Comparison of ENCODE assay signal across 8 cellular contexts in genomic region chr2:232440220-232441018, GRCh38. TPM values are rescaled to one million over a fixed set of nuclear protein-coding genes. Genes with fewer than 3 reads are reported as not detected.
DNase-seq lines count a peak whose midpoint lies in the region; ATAC-seq, FAIRE-seq and TF ChIP-seq lines count a peak whose summit lies in the region.
"Not testable (repeated sequence)": the region's sequence is repeated elsewhere in the genome, so short reads cannot be mapped to it uniquely, and the experiment has no call there.

No MANE protein-coding gene starts in this region.

- not testable (repeated sequence) for H3K9me3 ChIP-seq in HepG2 (ENCODE audit: low read length)

- POLR2A ChIA-PET in BJ (lab: Charles Lee) = interaction anchor here (0.6 kb wide), 1 partner anchor 811 kb away, joined by 3 read pairs; the partner anchor contains the start of gene ATG16L1
- POLR2A ChIA-PET in HepG2 (lab: Yijun Ruan, JAX) = not testable (repeated sequence)

- H3K79me2 ChIP-seq in HepG2 (ENCODE audit: insufficient read depth, low read length) = not testable (repeated sequence)

- H3K4me3 ChIP-seq in BJ (ENCODE audit: low read depth, low read length); choroid plexus epithelial cell (ENCODE audit: low read depth, low read length); HepG2 (replicated peaks in 1 of 3; ENCODE audit: insufficient read depth in 1 of 3, low read depth in 2 of 3, low read length in 3 of 3): not testable (repeated sequence)

- in situ Hi-C loops in HepG2 (cut with HindIII; ENCODE audit: extremely low pct_ligation_motif_present, low pct_unique_long_range_greater_than_20kb) = loop anchor here (5.0 kb wide), 1 partner anchor 533 kb away; no protein-coding TSS in a partner anchor

- peak overlapping the region; percentile 32; the same call in 1 of the 2 replicates for H3K4me2 ChIP-seq in HepG2 (ENCODE audit: low read depth, low read length)

- not testable (repeated sequence) for H3K36me3 ChIP-seq in BJ (ENCODE audit: control insufficient read depth, insufficient read depth, low read length); HepG2 (replicated peaks in 1 of 2; ENCODE audit: control insufficient read depth in 1 of 2, insufficient read depth in 2 of 2, low read length in 2 of 2)

- TF ChIP-seq POLR2A in HepG2 (IDR thresholded peaks at IDR 0.05; ENCODE audit: insufficient read depth in 1 of 2, low read depth in 2 of 2, low read length in 2 of 2) = not testable (repeated sequence)

- ATAC-seq in GM19324 (IDR thresholded peaks at IDR 0.05; ENCODE audit: low FRiP score, unreplicated experiment) = peak; percentile 53
- peak; percentile 68 for ATAC-seq in HG03460 (IDR thresholded peaks at IDR 0.05; ENCODE audit: unreplicated experiment)
- ATAC-seq in HepG2 = peak; percentile 71

- not testable (repeated sequence) for DNase-seq in BJ (ENCODE audit: low read depth)
- DNase-seq in NCI-H748 treated with DMSO at 0.1 percent for 48 hours (lab: John Stamatoyannopoulos, UW) = peak; percentile 32
- peak; percentile 86 for DNase-seq in activated CD4-positive, alpha-beta T cell treated with anti-CD3 and anti-CD28 coated beads, Interleukin-2, amount 50 U/mL, for 1 hour
- peak; percentile 73 for DNase-seq in choroid plexus epithelial cell (ENCODE audit: low read depth)
- peak; percentile 64 for DNase-seq in HepG2 (ENCODE audit: low spot score)
- peak; percentile 89 for DNase-seq in stimulated activated CD4-positive, alpha-beta T cell treated with anti-CD3 and anti-CD28 coated beads, Interleukin-4, amount 100 ng/mL, for 24 hours

- CTCF ChIA-PET in BJ (lab: Yijun Ruan, JAX) (interaction anchor here (0.9 to 3.9 kb wide), 23 partner anchors 16 to 589 kb away, joined by 3 to 35 read pairs (median 6); no protein-coding TSS in a partner anchor), HepG2 (lab: Yijun Ruan, JAX; ENCODE audit: low intra/inter-chr PET ratio, low total read pairs) (interaction anchor here (0.5 to 2.4 kb wide), 6 partner anchors 23 to 588 kb away, joined by 3 to 11 read pairs (median 4); no protein-coding TSS in a partner anchor)

- TF ChIP-seq EP300 in HepG2 (IDR thresholded peaks at IDR 0.05; ENCODE audit: low read depth in 2 of 2, low read length in 2 of 2); HepG2 (CRISPR knock-in tag; IDR thresholded peaks at IDR 0.05; ENCODE audit: borderline replicate concordance): not testable (repeated sequence)

- not testable (repeated sequence) for H4K20me1 ChIP-seq in HepG2 (ENCODE audit: insufficient read depth, low read length)

- TF ChIP-seq CTCF in BJ (IDR thresholded peaks at IDR 0.05; ENCODE audit: insufficient read depth, low read depth, low read length) = peak; percentile 88
- TF ChIP-seq CTCF in choroid plexus epithelial cell (conservative IDR thresholded peaks at IDR 0.05; ENCODE audit: low read depth, low read length) = peak; percentile 85
- peak; percentile 96 for TF ChIP-seq CTCF in HepG2 (CRISPR knock-in tag; IDR thresholded peaks at IDR 0.05)

- H3K27ac ChIP-seq in HepG2 (ENCODE audit: extremely low read length, insufficient read depth, low read length) = not testable (repeated sequence)

- peak; percentile 83 for FAIRE-seq in HepG2 (lab: Jason Lieb, UNC)

- peaks cover 15% of the 10 kb centered on the region for H3K4me1 ChIP-seq in HepG2 (ENCODE audit: insufficient read depth, low read length)

- intact Hi-C loops in HepG2 (cut with micrococcal nuclease; ENCODE audit: unreplicated experiment) = loop anchor here (1.0 to 2.0 kb wide), 2 partner anchors 534 to 588 kb away; no protein-coding TSS in a partner anchor

- H3K27me3 ChIP-seq in BJ (ENCODE audit: control insufficient read depth, insufficient read depth, low read length) = not testable (repeated sequence)
- H3K27me3 ChIP-seq in HepG2 (ENCODE audit: control insufficient read depth in 1 of 2, insufficient read depth in 2 of 2, low read length in 2 of 2) = peaks cover 16 to 31% of the 10 kb centered on the region in 2 experiments; a peak in 4 of 5 replicates

- peak; percentile 93 for TF ChIP-seq RAD21 in HepG2 (CRISPR knock-in tag; IDR thresholded peaks at IDR 0.05)

- H2AFZ ChIP-seq in HepG2 (ENCODE audit: low read length) = not testable (repeated sequence)

- BruUV-seq in HepG2 (replicated peaks; lab: Mats Ljungman, UMichigan) = not testable (repeated sequence)

- H3K9ac ChIP-seq in HepG2 (ENCODE audit: insufficient read depth, low read depth, low read length) = not testable (repeated sequence)

- 13% methylated on average over 7 of the region's 16 CpGs for WGBS in HepG2 (ENCODE audit: low lambda C conversion rate)

RNA-seq across cellular contexts. Expression of gene ALPI, which starts 15.5 kb away (rescaled TPM):
- not detected in 2 replicates for polyA plus RNA-seq in BJ (2011; rRNA removed)
- not detected in 2 replicates for polyA minus RNA-seq in BJ (2011; rRNA and poly(A)+ RNA removed)
- not detected in 2 replicates for total RNA-seq in HepG2 (2016; rRNA removed; fragmentation: Illumina TruSeq; extraction: Trizol)
- not detected in 2 replicates for total RNA-seq in HepG2 (2016; cell fraction: cytosol; rRNA removed; fragmentation: Illumina TruSeq; extraction: Trizol; ENCODE audit: low read depth)
- not detected in 2 replicates for total RNA-seq in HepG2 (2016; cell fraction: insoluble cytoplasmic fraction; rRNA removed; fragmentation: Illumina TruSeq; extraction: Trizol)
- total RNA-seq in HepG2 (2016; cell fraction: membrane; rRNA removed; fragmentation: Illumina TruSeq; extraction: Trizol) = not detected in 2 replicates
- total RNA-seq in HepG2 (2016; cell fraction: nucleus; rRNA removed; fragmentation: Illumina TruSeq; extraction: Trizol) = not detected in 2 replicates
- polyA plus RNA-seq in HepG2 (2011; rRNA removed) = 0.03 TPM in 1 of 2 replicates, not detected in the other
- polyA plus RNA-seq in HepG2 (2011; cell fraction: cytosol; rRNA removed) = 0.03 and 0.05 TPM in 2 replicates
- 0.07 TPM in 1 of 2 replicates, not detected in the other for polyA plus RNA-seq in HepG2 (2011; cell fraction: nucleus; rRNA removed)
- polyA plus RNA-seq in HepG2 (2012) = not detected in 2 replicates
- not detected in 2 replicates for polyA plus RNA-seq in HepG2 (2016; cell fraction: cytosol; fragmentation: Illumina TruSeq; extraction: Trizol; ENCODE audit: low read depth)
- polyA plus RNA-seq in HepG2 (2016; cell fraction: insoluble cytoplasmic fraction; fragmentation: Illumina TruSeq; extraction: Trizol; ENCODE audit: low read depth) = not detected in 2 replicates
- polyA plus RNA-seq in HepG2 (2016; cell fraction: membrane; fragmentation: Illumina TruSeq; extraction: Trizol; ENCODE audit: low read depth) = not detected in 2 replicates
- polyA plus RNA-seq in HepG2 (2016; cell fraction: nucleus; fragmentation: Illumina TruSeq; extraction: Trizol; ENCODE audit: insufficient read depth, low read depth) = not detected in 2 replicates
- polyA minus RNA-seq in HepG2 (2011; rRNA and poly(A)+ RNA removed; ENCODE audit: low replicate concordance) = 0.42 TPM in 1 of 2 replicates, not detected in the other
- not detected in 2 replicates for polyA minus RNA-seq in HepG2 (2011; cell fraction: cytosol; rRNA and poly(A)+ RNA removed)
- polyA minus RNA-seq in HepG2 (2011; cell fraction: nucleus; rRNA and poly(A)+ RNA removed) = not detected in 2 replicates

RNA-seq across cellular contexts. Expression of gene ALPG, which starts 33.8 kb away (rescaled TPM):
- polyA plus RNA-seq in BJ (2011; rRNA removed) (not detected in 2 replicates), HepG2 (2011; rRNA removed) (not detected in 2 replicates)
- not detected in 2 replicates for polyA minus RNA-seq in BJ (2011; rRNA and poly(A)+ RNA removed)
- not detected in 2 replicates for total RNA-seq in HepG2 (2016; rRNA removed; fragmentation: Illumina TruSeq; extraction: Trizol)
- total RNA-seq in HepG2 (2016; cell fraction: cytosol; rRNA removed; fragmentation: Illumina TruSeq; extraction: Trizol; ENCODE audit: low read depth) = not detected in 2 replicates
- not detected in 2 replicates for total RNA-seq in HepG2 (2016; cell fraction: insoluble cytoplasmic fraction; rRNA removed; fragmentation: Illumina TruSeq; extraction: Trizol)
- total RNA-seq in HepG2 (2016; cell fraction: membrane; rRNA removed; fragmentation: Illumina TruSeq; extraction: Trizol) = not detected in 2 replicates
- total RNA-seq in HepG2 (2016; cell fraction: nucleus; rRNA removed; fragmentation: Illumina TruSeq; extraction: Trizol) = not detected in 2 replicates
- polyA plus RNA-seq in HepG2 (2011; cell fraction: cytosol; rRNA removed) = not detected in 2 replicates
- polyA plus RNA-seq in HepG2 (2011; cell fraction: nucleus; rRNA removed) = not detected in 2 replicates
- polyA plus RNA-seq in HepG2 (2012) = not detected in 2 replicates
- not detected in 2 replicates for polyA plus RNA-seq in HepG2 (2016; cell fraction: cytosol; fragmentation: Illumina TruSeq; extraction: Trizol; ENCODE audit: low read depth)
- not detected in 2 replicates for polyA plus RNA-seq in HepG2 (2016; cell fraction: insoluble cytoplasmic fraction; fragmentation: Illumina TruSeq; extraction: Trizol; ENCODE audit: low read depth)
- polyA plus RNA-seq in HepG2 (2016; cell fraction: membrane; fragmentation: Illumina TruSeq; extraction: Trizol; ENCODE audit: low read depth) = not detected in 2 replicates
- not detected in 2 replicates for polyA plus RNA-seq in HepG2 (2016; cell fraction: nucleus; fragmentation: Illumina TruSeq; extraction: Trizol; ENCODE audit: insufficient read depth, low read depth)
- 0.12 TPM in 1 of 2 replicates, not detected in the other for polyA minus RNA-seq in HepG2 (2011; rRNA and poly(A)+ RNA removed; ENCODE audit: low replicate concordance)
- not detected in 2 replicates for polyA minus RNA-seq in HepG2 (2011; cell fraction: cytosol; rRNA and poly(A)+ RNA removed)
- not detected in 2 replicates for polyA minus RNA-seq in HepG2 (2011; cell fraction: nucleus; rRNA and poly(A)+ RNA removed)

RNA-seq across cellular contexts. Expression of gene ECEL1, which starts 47.2 kb away (rescaled TPM):
- polyA plus RNA-seq in BJ (2011; rRNA removed) (not detected in 2 replicates), HepG2 (2011; rRNA removed) (not detected in 2 replicates)
- polyA minus RNA-seq in BJ (2011; rRNA and poly(A)+ RNA removed) = not detected in 2 replicates
- not detected in 2 replicates for total RNA-seq in HepG2 (2016; rRNA removed; fragmentation: Illumina TruSeq; extraction: Trizol)
- total RNA-seq in HepG2 (2016; cell fraction: cytosol; rRNA removed; fragmentation: Illumina TruSeq; extraction: Trizol; ENCODE audit: low read depth) = not detected in 2 replicates
- total RNA-seq in HepG2 (2016; cell fraction: insoluble cytoplasmic fraction; rRNA removed; fragmentation: Illumina TruSeq; extraction: Trizol) = not detected in 2 replicates
- total RNA-seq in HepG2 (2016; cell fraction: membrane; rRNA removed; fragmentation: Illumina TruSeq; extraction: Trizol) = not detected in 2 replicates
- total RNA-seq in HepG2 (2016; cell fraction: nucleus; rRNA removed; fragmentation: Illumina TruSeq; extraction: Trizol) = not detected in 2 replicates
- 0.06 TPM in 1 of 2 replicates, not detected in the other for polyA plus RNA-seq in HepG2 (2011; cell fraction: cytosol; rRNA removed)
- polyA plus RNA-seq in HepG2 (2011; cell fraction: nucleus; rRNA removed) = 0.05 TPM in 1 of 2 replicates, not detected in the other
- not detected in 2 replicates for polyA plus RNA-seq in HepG2 (2012)
- not detected in 2 replicates for polyA plus RNA-seq in HepG2 (2016; cell fraction: cytosol; fragmentation: Illumina TruSeq; extraction: Trizol; ENCODE audit: low read depth)
- not detected in 2 replicates for polyA plus RNA-seq in HepG2 (2016; cell fraction: insoluble cytoplasmic fraction; fragmentation: Illumina TruSeq; extraction: Trizol; ENCODE audit: low read depth)
- polyA plus RNA-seq in HepG2 (2016; cell fraction: membrane; fragmentation: Illumina TruSeq; extraction: Trizol; ENCODE audit: low read depth) = not detected in 2 replicates
- polyA plus RNA-seq in HepG2 (2016; cell fraction: nucleus; fragmentation: Illumina TruSeq; extraction: Trizol; ENCODE audit: insufficient read depth, low read depth) = not detected in 2 replicates
- polyA minus RNA-seq in HepG2 (2011; rRNA and poly(A)+ RNA removed; ENCODE audit: low replicate concordance) = not detected in 2 replicates
- polyA minus RNA-seq in HepG2 (2011; cell fraction: cytosol; rRNA and poly(A)+ RNA removed) = not detected in 2 replicates
- not detected in 2 replicates for polyA minus RNA-seq in HepG2 (2011; cell fraction: nucleus; rRNA and poly(A)+ RNA removed)
